ENCODE assay signal across 1 cellular context in genomic region chr9:136712690-136713554, GRCh38.
TF ChIP-seq lines count a peak whose summit lies in the region.

No MANE protein-coding gene starts in this region.

TF ChIP-seq in endothelial cell of umbilical vein, 7 proteins besides CTCF, POLR2A, EP300 and RAD21:
- TF ChIP-seq POLR2AphosphoS5 (IDR thresholded peaks at IDR 0.05; ENCODE audit: insufficient read depth, low read depth, low read length) (no peak), JUN (IDR thresholded peaks at IDR 0.05; ENCODE audit: borderline replicate concordance, insufficient read depth, insufficient read length, low read depth) (no peak)
